9 cellular contexts compared by ENCODE assay signal in genomic region chr3:41200669-41201021, GRCh38. TPM values are rescaled to one million over a fixed set of nuclear protein-coding genes. Genes with fewer than 3 reads are reported as not detected.
DNase-seq lines count a peak whose midpoint lies in the region; ATAC-seq, FAIRE-seq and TF ChIP-seq lines count a peak whose summit lies in the region.
"Had no signal": no experiment of that assay in that cellular context is flagged by ENCODE, and none has a peak within 500 bp of the region (broad histone marks: within the 10 kb centered on the region; RNA-seq: fewer than 3 reads in every experiment).

No MANE protein-coding gene starts in this region.

- no peaks in the 10 kb centered on the region for H3K9me3 ChIP-seq in cardiac muscle cell (ENCODE audit: low read depth)
- no peaks in the 10 kb centered on the region for H3K9me3 ChIP-seq in OCI-LY1 (ENCODE audit: low read length)
- no peaks in the 10 kb centered on the region for H3K9me3 ChIP-seq in GM12878 (replicated peaks; ENCODE audit: control insufficient read depth, insufficient read depth, low read length)

- in situ Hi-C loops in GM12878 (cut with MboI): no loop called here

- TF ChIP-seq EP300 in GM12878 (IDR thresholded peaks at IDR 0.05; ENCODE audit: borderline replicate concordance in 1 of 2, control insufficient read depth in 1 of 2, low read depth in 2 of 2, low read length in 2 of 2): no peak

- POLR2A ChIA-PET in GM12878 (lab: Charles Lee): interaction anchor here (3.5 kb wide), 1 partner anchor 15 kb away, joined by 13 read pairs; no protein-coding TSS in a partner anchor

- TF ChIP-seq RAD21 in GM12878 (IDR thresholded peaks at IDR 0.05; ENCODE audit: insufficient read depth, low read depth, low read length): no peak

- WGBS in GM12878 (ENCODE audit: insufficient coverage, insufficient replicate concordance, low lambda C conversion rate, missing lambda C conversion rate): 2% methylated on average over 7 of the region's 7 CpGs

- H3K9ac ChIP-seq in OCI-LY1 (ENCODE audit: low read length) (peak overlapping the region; percentile 71), GM12878 (ENCODE audit: control insufficient read depth, insufficient read depth, low read length) (peak overlapping the region; percentile 73)

- no TSS peak for BruUV-seq in GM12878 (replicated peaks; lab: Mats Ljungman, UMichigan)

- RAD21 ChIA-PET in GM12878 (lab: Charles Lee; ENCODE audit: unreplicated experiment): interaction anchor here (4.7 kb wide), 1 partner anchor 14 kb away, joined by 35 read pairs; no protein-coding TSS in a partner anchor

- CTCF ChIA-PET in GM12878 (lab: Yijun Ruan, JAX): interaction anchor here (0.8 kb wide), 1 partner anchor 9 kb away, joined by 3 read pairs; no protein-coding TSS in a partner anchor

- H2AFZ ChIP-seq in OCI-LY1 (ENCODE audit: low read length): no peak overlapping the region
- no peak overlapping the region for H2AFZ ChIP-seq in GM12878 (ENCODE audit: control insufficient read depth, low read depth, low read length)

- H3K4me1 ChIP-seq in cardiac muscle cell (ENCODE audit: low read depth) (peaks cover 37% of the 10 kb centered on the region), OCI-LY1 (ENCODE audit: insufficient read depth, low read length, severe bottlenecking) (peaks cover 59% of the 10 kb centered on the region), GM12878 (ENCODE audit: control insufficient read depth, insufficient read depth, low read length) (0 out of 2 replicates have a peak, but pooled peaks cover 4% of the 10 kb centered on the region)

- ATAC-seq in left cardiac atrium (no peak), GM12878 (peak; percentile 4; the same call in 2 of the 3 replicates), HG02763 (IDR thresholded peaks at IDR 0.05; ENCODE audit: unreplicated experiment) (no peak), HG03095 (IDR thresholded peaks at IDR 0.05; ENCODE audit: unreplicated experiment) (no peak)
- ATAC-seq in stimulated activated naive CD8-positive, alpha-beta T cell treated with anti-CD3 and anti-CD28 coated beads, Interleukin-15, Interleukin-2, amounts not matched to agents 100 U/mL and 50 U/mL, for 24 hours: no peak

- peak overlapping the region; percentile 99 for H3K27ac ChIP-seq in cardiac muscle cell
- peak overlapping the region; percentile 46 for H3K27ac ChIP-seq in OCI-LY1 (ENCODE audit: low read depth, low read length, poor library complexity, severe bottlenecking)
- peak overlapping the region; percentile 11; the same call in 1 of the 2 replicates for H3K27ac ChIP-seq in GM12878 (ENCODE audit: control insufficient read depth, insufficient read depth)

- no peaks in the 10 kb centered on the region for H3K36me3 ChIP-seq in cardiac muscle cell
- no peaks in the 10 kb centered on the region for H3K36me3 ChIP-seq in OCI-LY1 (ENCODE audit: insufficient read depth, low read length)
- no peaks in the 10 kb centered on the region for H3K36me3 ChIP-seq in GM12878 (ENCODE audit: control insufficient read depth in 2 of 2, insufficient read depth in 2 of 2, low read length in 1 of 2)
- no peaks in the 10 kb centered on the region for H3K36me3 ChIP-seq in kidney epithelial cell (ENCODE audit: control insufficient read depth, insufficient read depth, low read length)

- TF ChIP-seq POLR2A in GM12878 (IDR thresholded peaks at IDR 0.05; ENCODE audit: low read depth, low read length): no peak

- TF ChIP-seq CTCF in cardiac muscle cell (IDR thresholded peaks at IDR 0.05; ENCODE audit: low read depth, low read length) (no peak), OCI-LY1 (IDR thresholded peaks at IDR 0.05; ENCODE audit: low read length) (no peak), GM12878 (IDR thresholded peaks at IDR 0.05 in 2 of 3, conservative IDR thresholded peaks at IDR 0.05 in 1 of 3; ENCODE audit: control insufficient read depth in 2 of 3, extremely low read depth in 1 of 3, insufficient read depth in 1 of 3, low read depth in 3 of 3, low read length in 3 of 3) (no peak), kidney epithelial cell (IDR thresholded peaks at IDR 0.05; ENCODE audit: insufficient read depth, low read length, poor library complexity, severe bottlenecking) (no peak)

- intact Hi-C loops in left cardiac atrium (cut with DNase I) (loop anchor here in 1 of 2 donors (5.0 to 10.0 kb wide), 2 partner anchors 326 to 618 kb away; no protein-coding TSS in a partner anchor), GM12878 (cut with micrococcal nuclease; ENCODE audit: unreplicated experiment) (loop anchor here (5.0 kb wide), 5 partner anchors 228 to 873 kb away; partner anchors contain the start of gene RPL14)

- no peak for FAIRE-seq in GM12878 (lab: Jason Lieb, UNC)
- FAIRE-seq: islet of Langerhans had no signal

- no peaks in the 10 kb centered on the region for H3K9me2 ChIP-seq in OCI-LY1 (ENCODE audit: low read depth, low read length)

- DNase-seq in cardiac muscle cell (ENCODE audit: low read depth in 1 of 2, low spot score in 1 of 2) (peak; percentile 42 to 64), left cardiac atrium (no peak), GM12878 (ENCODE audit: low read depth, low spot score) (no peak), kidney epithelial cell (ENCODE audit: low read depth) (no peak)
- DNase-seq in stimulated activated naive CD8-positive, alpha-beta T cell treated with anti-CD3 and anti-CD28 coated beads, Interleukin-15, Interleukin-2, amounts not matched to agents 100 U/mL and 50 U/mL, for 24 hours: peak; percentile 22

- H4K20me1 ChIP-seq in OCI-LY1 (ENCODE audit: insufficient read depth, low read length) (peaks cover 5% of the 10 kb centered on the region; the same call in 1 of the 2 replicates), GM12878 (ENCODE audit: control insufficient read depth, insufficient read depth) (0 out of 2 replicates have a peak, but pooled peaks cover 7% of the 10 kb centered on the region)

- peaks cover 57% of the 10 kb centered on the region for H3K79me2 ChIP-seq in OCI-LY1 (ENCODE audit: insufficient read depth, low read length)
- H3K79me2 ChIP-seq in GM12878 (ENCODE audit: control insufficient read depth, insufficient read depth, low read length): peaks cover 64% of the 10 kb centered on the region

- no peaks in the 10 kb centered on the region for H3K27me3 ChIP-seq in cardiac muscle cell
- H3K27me3 ChIP-seq in OCI-LY1 (ENCODE audit: insufficient read depth, low read length): no peaks in the 10 kb centered on the region; the same call in 1 of the 2 replicates
- no peaks in the 10 kb centered on the region for H3K27me3 ChIP-seq in GM12878 (replicated peaks in 1 of 2; ENCODE audit: control insufficient read depth in 2 of 2, insufficient read depth in 2 of 2, low read length in 1 of 2)
- no peaks in the 10 kb centered on the region for H3K27me3 ChIP-seq in kidney epithelial cell (ENCODE audit: control insufficient read depth, insufficient read depth, low read length)

- H3F3A ChIP-seq in OCI-LY1 (ENCODE audit: insufficient read depth, low read length): no peaks in the 10 kb centered on the region

- SMC1A ChIA-PET in GM12878 (lab: Charles Lee; ENCODE audit: uncharacterized antibody, unreplicated experiment): interaction anchor here (0.7 to 4.6 kb wide), 6 partner anchors 8 to 124 kb away, joined by 3 to 29 read pairs (median 4); no protein-coding TSS in a partner anchor

- peak overlapping the region; percentile 94 for H3K4me2 ChIP-seq in OCI-LY1 (ENCODE audit: low read length)
- H3K4me2 ChIP-seq in GM12878 (ENCODE audit: control insufficient read depth, insufficient read depth): peak overlapping the region; percentile 84

- peak overlapping the region; percentile 97 for H3K4me3 ChIP-seq in cardiac muscle cell
- H3K4me3 ChIP-seq in OCI-LY1 (ENCODE audit: low read depth, low read length, poor library complexity, severe bottlenecking): peak overlapping the region; percentile 98
- peak overlapping the region; percentile 90 for H3K4me3 ChIP-seq in GM12878
- H3K4me3 ChIP-seq in kidney epithelial cell (ENCODE audit: low read depth, low read length): peak overlapping the region; percentile 99

TF ChIP-seq in GM12878, 131 proteins besides CTCF, POLR2A, EP300 and RAD21 (continues in another document):
- no peak for TF ChIP-seq NFYA (IDR thresholded peaks at IDR 0.05; ENCODE audit: borderline replicate concordance, low read depth, low read length)
- no peak for TF ChIP-seq TARDBP (IDR thresholded peaks at IDR 0.05; ENCODE audit: borderline replicate concordance)
- TF ChIP-seq FOXM1 (IDR thresholded peaks at IDR 0.05; ENCODE audit: low read depth, low read length): no peak
- no peak for TF ChIP-seq RFX5 (IDR thresholded peaks at IDR 0.05; ENCODE audit: low read depth, low read length)
- TF ChIP-seq SIX5 (IDR thresholded peaks at IDR 0.05; ENCODE audit: low read depth, low read length, severe bottlenecking): no peak
- TF ChIP-seq RUNX3 (IDR thresholded peaks at IDR 0.05; ENCODE audit: low read length): no peak

RNA-seq across cellular contexts. Expression of gene CTNNB1, which starts 1.3 kb away (rescaled TPM):
- total RNA-seq in cardiac muscle cell (554 and 574 TPM in 2 replicates), left cardiac atrium (100 to 1,000 TPM; 169 to 207 TPM), GM12878 (2014; rRNA removed) (217 and 242 TPM in 2 replicates), GM12878 (2014; rRNA removed; fragmentation: Illumina TruSeq; extraction: Trizol) (157 and 166 TPM in 2 replicates), GM12878 (2021) (149 and 152 TPM in 2 replicates), kidney epithelial cell (406 and 416 TPM in 2 replicates)
- polyA plus RNA-seq in cardiac muscle cell (213 and 298 TPM in 2 replicates), GM12878 (2011; rRNA removed) (151 and 212 TPM in 2 replicates), GM12878 (2014; fragmentation: Illumina TruSeq; extraction: Trizol) (145 and 146 TPM in 2 replicates), GM12878 (2014; fragmentation: Nextera tagmentation; extraction: Ambion mirVana) (10 to 100 TPM; 30.4 to 36.6 TPM), GM12878 (2014; rRNA removed) (93.5 and 130 TPM in 2 replicates), GM12878 (2016; fragmentation: Nextera tagmentation; extraction: Ambion mirVana) (10 to 100 TPM; 67.8 to 98.0 TPM)
- 242 and 270 TPM in 2 replicates for total RNA-seq in GM12878 (2013; cell fraction: nucleolus; rRNA removed)
- polyA plus RNA-seq in GM12878 (2011; ENCODE audit: low read depth): 105 TPM
- 314 and 332 TPM in 2 replicates for polyA plus RNA-seq in GM12878 (2011; cell fraction: cytosol; rRNA removed)
- polyA plus RNA-seq in GM12878 (2011; cell fraction: nucleus; rRNA removed): 310 and 338 TPM in 2 replicates
- 107 and 119 TPM in 2 replicates for polyA plus RNA-seq in GM12878 (2012)
- polyA minus RNA-seq in GM12878 (2011; rRNA and poly(A)+ RNA removed): 1,176 and 1,225 TPM in 2 replicates
- 152 and 162 TPM in 2 replicates for polyA minus RNA-seq in GM12878 (2011; cell fraction: cytosol; rRNA and poly(A)+ RNA removed)
- polyA minus RNA-seq in GM12878 (2011; cell fraction: nucleus; rRNA and poly(A)+ RNA removed): 173 and 276 TPM in 2 replicates

Comparison
In these comparisons a context has a peak if more than half of its experiments do, and no peak if none do; other contexts are left out.
1. DNase-seq: peak in cardiac muscle cell (2 of 2) and stimulated activated naive CD8-positive, alpha-beta T cell treated with anti-CD3 and anti-CD28 coated beads, Interleukin-15, Interleukin-2, amounts not matched to agents 100 U/mL and 50 U/mL, for 24 hours (single experiment); none in left cardiac atrium (single experiment), GM12878 (single experiment) and kidney epithelial cell (single experiment).
2. H3K27ac ChIP-seq: peak in every context shown above with its lines; median percentile 99 in cardiac muscle cell; 46 in OCI-LY1; 11 in GM12878.
3. Peak in every context shown above with its lines, with median percentiles within 50 percentile points of each other: H3K4me3 ChIP-seq.